ENCODE assay signal across 1 cellular context in the genomic region with DNA sequence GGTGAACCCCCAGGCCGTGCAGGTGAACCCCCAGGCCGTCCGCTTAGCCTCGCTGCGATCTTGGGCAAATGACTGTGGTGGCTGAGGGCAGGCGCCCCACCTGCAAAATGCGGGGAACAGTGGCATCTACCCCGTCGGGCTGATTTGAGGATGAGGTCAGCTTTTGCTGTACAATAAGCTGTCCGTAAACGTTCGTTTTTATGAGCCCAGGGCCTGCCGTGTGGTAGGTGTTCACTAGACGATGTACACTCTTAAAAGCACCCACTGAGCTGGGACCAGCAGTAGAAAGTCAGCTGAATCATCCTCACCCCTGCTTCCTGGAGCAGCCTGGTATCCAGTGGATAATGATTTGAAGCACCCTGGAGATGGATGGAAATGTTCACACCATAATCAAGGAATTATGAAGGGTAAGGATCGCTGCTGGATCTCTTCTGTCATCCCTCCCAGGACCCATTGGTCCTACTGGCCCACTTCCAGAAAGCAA.
TF ChIP-seq lines count a peak whose summit lies in the region.

No MANE protein-coding gene starts in this region.

TF ChIP-seq in GM23338, 12 proteins besides CTCF, POLR2A, EP300 and RAD21 (continued from another document):
- TF ChIP-seq, protein P1, sequence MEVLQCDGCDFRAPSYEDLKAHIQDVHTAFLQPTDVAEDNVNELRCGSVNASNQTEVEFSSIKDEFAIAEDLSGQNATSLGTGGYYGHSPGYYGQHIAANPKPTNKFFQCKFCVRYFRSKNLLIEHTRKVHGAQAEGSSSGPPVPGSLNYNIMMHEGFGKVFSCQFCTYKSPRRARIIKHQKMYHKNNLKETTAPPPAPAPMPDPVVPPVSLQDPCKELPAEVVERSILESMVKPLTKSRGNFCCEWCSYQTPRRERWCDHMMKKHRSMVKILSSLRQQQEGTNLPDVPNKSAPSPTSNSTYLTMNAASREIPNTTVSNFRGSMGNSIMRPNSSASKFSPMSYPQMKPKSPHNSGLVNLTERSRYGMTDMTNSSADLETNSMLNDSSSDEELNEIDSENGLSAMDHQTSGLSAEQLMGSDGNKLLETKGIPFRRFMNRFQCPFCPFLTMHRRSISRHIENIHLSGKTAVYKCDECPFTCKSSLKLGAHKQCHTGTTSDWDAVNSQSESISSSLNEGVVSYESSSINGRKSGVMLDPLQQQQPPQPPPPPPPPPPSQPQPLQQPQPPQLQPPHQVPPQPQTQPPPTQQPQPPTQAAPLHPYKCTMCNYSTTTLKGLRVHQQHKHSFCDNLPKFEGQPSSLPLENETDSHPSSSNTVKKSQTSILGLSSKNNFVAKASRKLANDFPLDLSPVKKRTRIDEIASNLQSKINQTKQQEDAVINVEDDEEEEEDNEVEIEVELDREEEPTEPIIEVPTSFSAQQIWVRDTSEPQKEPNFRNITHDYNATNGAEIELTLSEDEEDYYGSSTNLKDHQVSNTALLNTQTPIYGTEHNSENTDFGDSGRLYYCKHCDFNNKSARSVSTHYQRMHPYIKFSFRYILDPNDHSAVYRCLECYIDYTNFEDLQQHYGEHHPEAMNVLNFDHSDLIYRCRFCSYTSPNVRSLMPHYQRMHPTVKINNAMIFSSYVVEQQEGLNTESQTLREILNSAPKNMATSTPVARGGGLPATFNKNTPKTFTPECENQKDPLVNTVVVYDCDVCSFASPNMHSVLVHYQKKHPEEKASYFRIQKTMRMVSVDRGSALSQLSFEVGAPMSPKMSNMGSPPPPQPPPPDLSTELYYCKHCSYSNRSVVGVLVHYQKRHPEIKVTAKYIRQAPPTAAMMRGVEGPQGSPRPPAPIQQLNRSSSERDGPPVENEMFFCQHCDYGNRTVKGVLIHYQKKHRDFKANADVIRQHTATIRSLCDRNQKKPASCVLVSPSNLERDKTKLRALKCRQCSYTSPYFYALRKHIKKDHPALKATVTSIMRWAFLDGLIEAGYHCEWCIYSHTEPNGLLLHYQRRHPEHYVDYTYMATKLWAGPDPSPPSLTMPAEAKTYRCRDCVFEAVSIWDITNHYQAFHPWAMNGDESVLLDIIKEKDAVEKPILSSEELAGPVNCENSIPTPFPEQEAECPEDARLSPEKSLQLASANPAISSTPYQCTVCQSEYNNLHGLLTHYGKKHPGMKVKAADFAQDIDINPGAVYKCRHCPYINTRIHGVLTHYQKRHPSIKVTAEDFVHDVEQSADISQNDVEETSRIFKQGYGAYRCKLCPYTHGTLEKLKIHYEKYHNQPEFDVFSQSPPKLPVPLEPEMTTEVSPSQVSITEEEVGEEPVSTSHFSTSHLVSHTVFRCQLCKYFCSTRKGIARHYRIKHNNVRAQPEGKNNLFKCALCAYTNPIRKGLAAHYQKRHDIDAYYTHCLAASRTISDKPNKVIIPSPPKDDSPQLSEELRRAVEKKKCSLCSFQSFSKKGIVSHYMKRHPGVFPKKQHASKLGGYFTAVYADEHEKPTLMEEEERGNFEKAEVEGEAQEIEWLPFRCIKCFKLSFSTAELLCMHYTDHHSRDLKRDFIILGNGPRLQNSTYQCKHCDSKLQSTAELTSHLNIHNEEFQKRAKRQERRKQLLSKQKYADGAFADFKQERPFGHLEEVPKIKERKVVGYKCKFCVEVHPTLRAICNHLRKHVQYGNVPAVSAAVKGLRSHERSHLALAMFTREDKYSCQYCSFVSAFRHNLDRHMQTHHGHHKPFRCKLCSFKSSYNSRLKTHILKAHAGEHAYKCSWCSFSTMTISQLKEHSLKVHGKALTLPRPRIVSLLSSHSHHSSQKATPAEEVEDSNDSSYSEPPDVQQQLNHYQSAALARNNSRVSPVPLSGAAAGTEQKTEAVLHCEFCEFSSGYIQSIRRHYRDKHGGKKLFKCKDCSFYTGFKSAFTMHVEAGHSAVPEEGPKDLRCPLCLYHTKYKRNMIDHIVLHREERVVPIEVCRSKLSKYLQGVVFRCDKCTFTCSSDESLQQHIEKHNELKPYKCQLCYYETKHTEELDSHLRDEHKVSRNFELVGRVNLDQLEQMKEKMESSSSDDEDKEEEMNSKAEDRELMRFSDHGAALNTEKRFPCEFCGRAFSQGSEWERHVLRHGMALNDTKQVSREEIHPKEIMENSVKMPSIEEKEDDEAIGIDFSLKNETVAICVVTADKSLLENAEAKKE (CRISPR knock-in tag; IDR thresholded peaks at IDR 0.05) = no peak
- TF ChIP-seq ZNF114 (CRISPR knock-in tag; IDR thresholded peaks at IDR 0.05) (no peak), EZH2phosphoT487 (IDR thresholded peaks at IDR 0.05; ENCODE audit: unreplicated experiment) (no peak), STAT1 (IDR thresholded peaks at IDR 0.05; ENCODE audit: unreplicated experiment) (no peak), JUNB (IDR thresholded peaks at IDR 0.05; ENCODE audit: unreplicated experiment) (no peak)
- TF ChIP-seq, protein P2, sequence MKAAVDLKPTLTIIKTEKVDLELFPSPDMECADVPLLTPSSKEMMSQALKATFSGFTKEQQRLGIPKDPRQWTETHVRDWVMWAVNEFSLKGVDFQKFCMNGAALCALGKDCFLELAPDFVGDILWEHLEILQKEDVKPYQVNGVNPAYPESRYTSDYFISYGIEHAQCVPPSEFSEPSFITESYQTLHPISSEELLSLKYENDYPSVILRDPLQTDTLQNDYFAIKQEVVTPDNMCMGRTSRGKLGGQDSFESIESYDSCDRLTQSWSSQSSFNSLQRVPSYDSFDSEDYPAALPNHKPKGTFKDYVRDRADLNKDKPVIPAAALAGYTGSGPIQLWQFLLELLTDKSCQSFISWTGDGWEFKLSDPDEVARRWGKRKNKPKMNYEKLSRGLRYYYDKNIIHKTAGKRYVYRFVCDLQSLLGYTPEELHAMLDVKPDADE (IDR thresholded peaks at IDR 0.05) = no peak
- TF ChIP-seq, protein P3, sequence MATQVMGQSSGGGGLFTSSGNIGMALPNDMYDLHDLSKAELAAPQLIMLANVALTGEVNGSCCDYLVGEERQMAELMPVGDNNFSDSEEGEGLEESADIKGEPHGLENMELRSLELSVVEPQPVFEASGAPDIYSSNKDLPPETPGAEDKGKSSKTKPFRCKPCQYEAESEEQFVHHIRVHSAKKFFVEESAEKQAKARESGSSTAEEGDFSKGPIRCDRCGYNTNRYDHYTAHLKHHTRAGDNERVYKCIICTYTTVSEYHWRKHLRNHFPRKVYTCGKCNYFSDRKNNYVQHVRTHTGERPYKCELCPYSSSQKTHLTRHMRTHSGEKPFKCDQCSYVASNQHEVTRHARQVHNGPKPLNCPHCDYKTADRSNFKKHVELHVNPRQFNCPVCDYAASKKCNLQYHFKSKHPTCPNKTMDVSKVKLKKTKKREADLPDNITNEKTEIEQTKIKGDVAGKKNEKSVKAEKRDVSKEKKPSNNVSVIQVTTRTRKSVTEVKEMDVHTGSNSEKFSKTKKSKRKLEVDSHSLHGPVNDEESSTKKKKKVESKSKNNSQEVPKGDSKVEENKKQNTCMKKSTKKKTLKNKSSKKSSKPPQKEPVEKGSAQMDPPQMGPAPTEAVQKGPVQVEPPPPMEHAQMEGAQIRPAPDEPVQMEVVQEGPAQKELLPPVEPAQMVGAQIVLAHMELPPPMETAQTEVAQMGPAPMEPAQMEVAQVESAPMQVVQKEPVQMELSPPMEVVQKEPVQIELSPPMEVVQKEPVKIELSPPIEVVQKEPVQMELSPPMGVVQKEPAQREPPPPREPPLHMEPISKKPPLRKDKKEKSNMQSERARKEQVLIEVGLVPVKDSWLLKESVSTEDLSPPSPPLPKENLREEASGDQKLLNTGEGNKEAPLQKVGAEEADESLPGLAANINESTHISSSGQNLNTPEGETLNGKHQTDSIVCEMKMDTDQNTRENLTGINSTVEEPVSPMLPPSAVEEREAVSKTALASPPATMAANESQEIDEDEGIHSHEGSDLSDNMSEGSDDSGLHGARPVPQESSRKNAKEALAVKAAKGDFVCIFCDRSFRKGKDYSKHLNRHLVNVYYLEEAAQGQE (IDR thresholded peaks at IDR 0.05; ENCODE audit: unreplicated experiment) = no peak
